8 cellular contexts compared by ENCODE assay signal in the genomic region with DNA sequence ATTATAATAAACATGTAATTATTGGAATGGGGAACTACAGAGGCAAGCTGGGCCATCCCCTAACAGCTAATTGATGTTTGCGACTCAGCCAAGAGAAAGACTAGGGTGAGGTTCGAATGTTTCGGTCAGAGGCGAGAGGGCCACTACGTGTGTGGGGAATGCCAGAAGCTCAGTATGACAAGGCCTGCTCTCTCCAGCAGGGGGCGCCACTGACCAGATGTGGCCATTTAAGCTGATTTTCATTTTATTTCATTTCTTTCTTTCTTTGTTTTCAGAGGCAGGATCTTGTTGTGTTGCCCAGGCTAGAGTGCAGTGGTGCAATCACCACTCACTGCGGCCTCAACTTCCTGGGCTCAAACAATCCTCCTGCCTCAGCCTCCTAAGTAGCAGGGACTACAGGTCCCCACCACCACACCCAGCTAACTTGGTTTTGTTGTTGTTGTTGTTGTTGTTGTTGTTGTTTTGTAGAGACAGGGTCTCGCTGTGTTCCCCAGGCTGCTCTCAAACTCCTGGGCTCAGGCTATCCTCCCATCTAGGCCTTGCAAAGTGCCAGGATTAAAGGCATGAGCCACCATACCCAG. TPM values are rescaled to one million over a fixed set of nuclear protein-coding genes. Genes with fewer than 3 reads are reported as not detected.
DNase-seq lines count a peak whose midpoint lies in the region; ATAC-seq, FAIRE-seq and TF ChIP-seq lines count a peak whose summit lies in the region.

No MANE protein-coding gene starts in this region.

- FAIRE-seq in GM12892 (lab: Jason Lieb, UNC) (peak; percentile 5), GM19239 (lab: Jason Lieb, UNC) (no peak)

- TF ChIP-seq POLR2A in GM12892 (IDR thresholded peaks at IDR 0.05; ENCODE audit: low read depth, low read length), result no peak

- no peak for DNase-seq in GM12892 (ENCODE audit: insufficient read length)
- no peak for DNase-seq in RWPE2 (ENCODE audit: low spot score)
- peak; percentile 43 for DNase-seq in brain microvascular endothelial cell
- no peak for DNase-seq in retinal pigment epithelial cell (ENCODE audit: low read depth)
- DNase-seq in SK-N-DZ (ENCODE audit: low spot score), result no peak
- no peak for DNase-seq in medulla oblongata (ENCODE audit: extremely low spot score)
- no peak for DNase-seq in GM19239 (ENCODE audit: insufficient read length, low spot score)
- no peak for DNase-seq in NCI-H2081 (lab: John Stamatoyannopoulos, UW)

- in situ Hi-C loops in brain microvascular endothelial cell (cut with HindIII; ENCODE audit: low pct_ligation_motif_present, low sequenced_read_pairs), result no loop called here

- no peak for ATAC-seq in RWPE2 (ENCODE audit: low read depth)

- H3K9me3 ChIP-seq in RWPE2 (ENCODE audit: severe bottlenecking), result no peaks in the 10 kb centered on the region

- no peaks in the 10 kb centered on the region for H3K4me1 ChIP-seq in RWPE2 (ENCODE audit: insufficient read depth, poor library complexity, severe bottlenecking)

- TF ChIP-seq CTCF in RWPE2 (IDR thresholded peaks at IDR 0.05; ENCODE audit: poor library complexity, severe bottlenecking) (peak; percentile 39), brain microvascular endothelial cell (IDR thresholded peaks at IDR 0.05; ENCODE audit: low read depth, low read length, missing control alignments) (peak; percentile 76), retinal pigment epithelial cell (conservative IDR thresholded peaks at IDR 0.05; ENCODE audit: low read depth, low read length) (peak; percentile 71)

- H3K27me3 ChIP-seq in RWPE2 (ENCODE audit: insufficient read depth, poor library complexity, severe bottlenecking) (no peaks in the 10 kb centered on the region), brain microvascular endothelial cell (replicated peaks) (no peaks in the 10 kb centered on the region)

- H3K4me3 ChIP-seq in RWPE2 (ENCODE audit: severe bottlenecking) (no peak overlapping the region), brain microvascular endothelial cell (ENCODE audit: low read depth, low read length) (no peak overlapping the region), retinal pigment epithelial cell (ENCODE audit: low read length) (no peak overlapping the region)

- H3K36me3 ChIP-seq in RWPE2 (ENCODE audit: low read depth), result no peaks in the 10 kb centered on the region
- H3K36me3 ChIP-seq in brain microvascular endothelial cell (replicated peaks), result no peaks in the 10 kb centered on the region

- H3K27ac ChIP-seq in RWPE2 (ENCODE audit: poor library complexity, severe bottlenecking), result no peak overlapping the region
- no peak overlapping the region for H3K27ac ChIP-seq in brain microvascular endothelial cell

RNA-seq across cellular contexts. Expression of a gene that starts 38.1 kb away (rescaled TPM):
- polyA plus RNA-seq in GM12892 (2012; ENCODE audit: missing spikeins), result not detected
- 13.9 and 14.5 TPM in 2 replicates for polyA plus RNA-seq in SK-N-DZ (2014; cell fraction: cytosol; rRNA removed)
- polyA plus RNA-seq in SK-N-DZ (2014; cell fraction: nucleus; rRNA removed), result 9.4 and 12.4 TPM in 2 replicates

RNA-seq across cellular contexts. Expression of a gene that starts 46.6 kb away (rescaled TPM):
- 14.8 TPM for polyA plus RNA-seq in GM12892 (2012; ENCODE audit: missing spikeins)
- polyA plus RNA-seq in SK-N-DZ (2014; cell fraction: cytosol; rRNA removed), result 12.0 and 13.9 TPM in 2 replicates
- 13.7 and 25.9 TPM in 2 replicates for polyA plus RNA-seq in SK-N-DZ (2014; cell fraction: nucleus; rRNA removed)
